Comparison of ENCODE assay signal across 28 cellular contexts in the genomic region with DNA sequence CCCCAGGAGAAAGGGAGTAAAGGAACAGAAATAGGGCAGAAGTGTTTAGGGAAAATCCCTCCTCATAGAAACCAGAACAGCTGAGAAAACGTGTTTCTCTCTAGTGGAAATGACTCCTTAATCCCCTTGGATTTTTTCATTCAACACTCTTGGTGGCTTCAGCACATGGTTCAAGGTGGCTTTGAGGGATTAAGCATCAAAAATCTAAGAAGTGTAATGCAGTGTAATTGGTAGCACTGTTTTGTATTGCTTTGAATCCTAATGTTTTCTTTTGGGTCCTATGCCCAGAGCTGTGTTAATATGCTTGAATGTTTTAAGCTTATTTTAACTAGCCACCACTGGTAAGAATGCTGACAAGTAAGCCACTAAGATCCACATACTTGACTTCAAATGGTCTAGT.
A peak's percentile ranks its signal among the peaks of the same experiment; 100 is the strongest.
DNase-seq lines count a peak whose midpoint lies in the region; ATAC-seq and TF ChIP-seq lines count a peak whose summit lies in the region.
"Had no signal": no experiment of that assay in that cellular context is flagged by ENCODE, and none has a peak within 500 bp of the region (broad histone marks: within the 10 kb centered on the region; RNA-seq: fewer than 3 reads in every experiment).

No MANE protein-coding gene starts in this region.

- 0 out of 2 replicates have a peak overlapping the region, but pooled peaks have one; percentile 35 for H2AFZ ChIP-seq in GM23338
- H2AFZ ChIP-seq in smooth muscle cell (ENCODE audit: low read depth): no peak overlapping the region
- H2AFZ ChIP-seq: parathyroid adenoma, PC-9 had no signal

- H3K79me2 ChIP-seq in GM23338 (replicated peaks; ENCODE audit: insufficient read depth) (no peaks in the 10 kb centered on the region), smooth muscle cell (ENCODE audit: low read depth) (no peaks in the 10 kb centered on the region)
- H3K79me2 ChIP-seq: parathyroid adenoma had no signal

- POLR2A ChIA-PET in Panc1 (lab: Charles Lee): no interaction called here
- POLR2A ChIA-PET in activated CD4-positive, alpha-beta memory T cell treated with anti-CD3 and anti-CD28 coated beads, Interleukin-2, amount 10 ng/mL, durations not matched to agents 7 days and 5 days (lab: Charles Lee): no interaction called here

- H3F3A ChIP-seq in GM23338 (replicated peaks; ENCODE audit: low read depth): no peaks in the 10 kb centered on the region
- no peaks in the 10 kb centered on the region for H3F3A ChIP-seq in smooth muscle cell (ENCODE audit: low read depth)

- TF ChIP-seq CTCF in GM23338 (conservative IDR thresholded peaks at IDR 0.05; ENCODE audit: low read depth in 2 of 2): no peak
- no peak for TF ChIP-seq CTCF in Panc1 (IDR thresholded peaks at IDR 0.05)
- no peak for TF ChIP-seq CTCF in smooth muscle cell (IDR thresholded peaks at IDR 0.05; ENCODE audit: borderline replicate concordance, insufficient read depth, poor library complexity, severe bottlenecking)

- no peak overlapping the region for H3K27ac Mint-ChIP-seq in GM23338
- H3K27ac Mint-ChIP-seq in activated CD4-positive, alpha-beta memory T cell treated with anti-CD3 and anti-CD28 coated beads, Interleukin-2, amount 10 ng/mL, durations not matched to agents 7 days and 5 days: no peak overlapping the region
- H3K27ac Mint-ChIP-seq: activated CD4-positive, alpha-beta memory T cell treated with anti-CD3 and anti-CD28 coated beads for 36 hours; endodermal cell; H9 had no signal

- no TSS peak for BruUV-seq in Panc1 (replicated peaks; lab: Mats Ljungman, UMichigan)

- no peaks in the 10 kb centered on the region for H3K36me3 Mint-ChIP-seq in GM23338 (ENCODE audit: low read depth)
- H3K36me3 Mint-ChIP-seq in activated CD4-positive, alpha-beta memory T cell treated with anti-CD3 and anti-CD28 coated beads, Interleukin-2, amount 10 ng/mL, durations not matched to agents 7 days and 5 days (ENCODE audit: low read depth): no peaks in the 10 kb centered on the region
- H3K36me3 Mint-ChIP-seq: activated CD4-positive, alpha-beta memory T cell treated with anti-CD3 and anti-CD28 coated beads for 36 hours had no signal

- H3K4me3 ChIP-seq in GM23338 (no peak overlapping the region), Panc1 (ENCODE audit: low read depth in 2 of 2, low read length in 2 of 2) (no peak overlapping the region), smooth muscle cell (no peak overlapping the region)
- H3K4me3 ChIP-seq: PC-9, stomach had no signal

- WGBS in smooth muscle cell (ENCODE audit: low lambda C conversion rate): 18% methylated on average over 1 of the region's 1 CpG

- no peaks in the 10 kb centered on the region for H3K9me3 Mint-ChIP-seq in GM23338
- H3K9me3 Mint-ChIP-seq in activated CD4-positive, alpha-beta memory T cell treated with anti-CD3 and anti-CD28 coated beads, Interleukin-2, amount 10 ng/mL, durations not matched to agents 7 days and 5 days: no peaks in the 10 kb centered on the region
- H3K9me3 Mint-ChIP-seq: activated CD4-positive, alpha-beta memory T cell treated with anti-CD3 and anti-CD28 coated beads for 36 hours; endodermal cell; H9; neural crest cell had no signal

- no peaks in the 10 kb centered on the region; the same call in 1 of the 2 replicates for H3K9me2 ChIP-seq in GM23338 (ENCODE audit: insufficient read depth)

- intact Hi-C loops in Panc1 (cut with micrococcal nuclease; ENCODE audit: unreplicated experiment): no loop called here

- no peaks in the 10 kb centered on the region for H3K36me3 ChIP-seq in GM23338 (ENCODE audit: insufficient read depth)
- H3K36me3 ChIP-seq in Panc1 (ENCODE audit: control insufficient read depth, insufficient read depth, low read length): no peaks in the 10 kb centered on the region
- no peaks in the 10 kb centered on the region for H3K36me3 ChIP-seq in smooth muscle cell (ENCODE audit: low read depth)
- H3K36me3 ChIP-seq: stomach had no signal

- H3K27me3 ChIP-seq in GM23338 (ENCODE audit: insufficient read depth) (no peaks in the 10 kb centered on the region), Panc1 (ENCODE audit: control insufficient read depth, insufficient read depth, low read length) (no peaks in the 10 kb centered on the region; the same call in 1 of the 2 replicates), smooth muscle cell (ENCODE audit: low read depth) (no peaks in the 10 kb centered on the region)
- H3K27me3 ChIP-seq: stomach had no signal

- CTCF ChIA-PET in Panc1 (lab: Charles Lee): interaction anchor here (0.5 kb wide), 1 partner anchor 129 kb away, joined by 3 read pairs; no protein-coding TSS in a partner anchor
- CTCF ChIA-PET in activated CD4-positive, alpha-beta memory T cell treated with anti-CD3 and anti-CD28 coated beads, Interleukin-2, amount 10 ng/mL, durations not matched to agents 7 days and 5 days (lab: Charles Lee): no interaction called here

- peaks cover 4% of the 10 kb centered on the region; the same call in 2 of the 3 replicates for H3K4me1 Mint-ChIP-seq in GM23338
- no peaks in the 10 kb centered on the region for H3K4me1 Mint-ChIP-seq in activated CD4-positive, alpha-beta memory T cell treated with anti-CD3 and anti-CD28 coated beads, Interleukin-2, amount 10 ng/mL, durations not matched to agents 7 days and 5 days

- ATAC-seq in GM23338 (no peak), Panc1 (no peak)
- ATAC-seq: activated CD4-positive, CD25-positive, alpha-beta regulatory T cell treated with anti-CD3 and anti-CD28 coated beads, Interleukin-2, amount 50 U/mL, for 24 hours; esophagus mucosa; right cardiac atrium had no signal

- H3K9me3 ChIP-seq in Panc1 (ENCODE audit: control insufficient read depth, insufficient read depth, low read depth, low read length) (no peaks in the 10 kb centered on the region), smooth muscle cell (replicated peaks; ENCODE audit: low read depth) (no peaks in the 10 kb centered on the region)
- H3K9me3 ChIP-seq: stomach had no signal

- H4K20me1 ChIP-seq in GM23338 (replicated peaks; ENCODE audit: insufficient read depth) (no peaks in the 10 kb centered on the region), smooth muscle cell (ENCODE audit: low read depth) (no peaks in the 10 kb centered on the region)

- H3K4me2 ChIP-seq in GM23338 (no peak overlapping the region), smooth muscle cell (peak overlapping the region; percentile 31)
- H3K4me2 ChIP-seq: PC-9 had no signal

- DNase-seq in GM23338 (ENCODE audit: low spot score): no peak
- DNase-seq in Panc1 (ENCODE audit: low read depth, low spot score): no peak
- DNase-seq in iris pigment epithelial cell (ENCODE audit: low read depth): peak; percentile 51
- no peak for DNase-seq in smooth muscle cell (lab: John Stamatoyannopoulos, UW; ENCODE audit: unreplicated experiment)
- no peak for DNase-seq in NCI-H146 (lab: John Stamatoyannopoulos, UW)
- DNase-seq in activated CD4-positive, alpha-beta memory T cell treated with anti-CD3 and anti-CD28 coated beads, Interleukin-2, amount 10 ng/mL, durations not matched to agents 7 days and 5 days: no peak
- DNase-seq in RKO (ENCODE audit: low spot score): no peak
- DNase-seq: activated CD4-positive, alpha-beta memory T cell treated with anti-CD3 and anti-CD28 coated beads for 36 hours; activated CD8-positive, alpha-beta memory T cell treated with anti-CD3 and anti-CD28 coated beads, Interleukin-2, amount 50 U/mL, for 4 hours; activated naive CD4-positive, alpha-beta T cell treated with Interleukin-2 at 50 U/mL for 16 hours; dermis blood vessel endothelial cell; endodermal cell; foreskin melanocyte; H9; Karpas-422; NCI-H1436 treated with DMSO at 0.1 percent for 48 hours; NK-92 treated with Interleukin-12 subunit alpha and Interleukin-12 subunit beta, amount 100 ng/mL, for 24 hours; PC-9; right cardiac atrium; Right ventricle myocardium superior; stimulated activated CD4-positive, alpha-beta T cell treated with anti-CD3 and anti-CD28 coated beads, Interleukin-12 subunit alpha, Interleukin-12 subunit beta, amount 100 ng/mL, for 4 hours; stimulated activated CD4-positive, alpha-beta T cell treated with anti-CD3 and anti-CD28 coated beads, Interleukin-2, amount 100 ng/mL, for 48 hours; stomach; T-helper 2 cell had no signal

- H3K9ac ChIP-seq in smooth muscle cell (ENCODE audit: low read depth): no peak overlapping the region
- H3K9ac ChIP-seq: parathyroid adenoma had no signal

- H3K27me3 Mint-ChIP-seq in GM23338 (ENCODE audit: insufficient read depth, low read depth, poor library complexity): no peaks in the 10 kb centered on the region
- no peaks in the 10 kb centered on the region for H3K27me3 Mint-ChIP-seq in activated CD4-positive, alpha-beta memory T cell treated with anti-CD3 and anti-CD28 coated beads, Interleukin-2, amount 10 ng/mL, durations not matched to agents 7 days and 5 days

- no peaks in the 10 kb centered on the region for H3K4me1 ChIP-seq in GM23338 (ENCODE audit: insufficient read depth)
- no peaks in the 10 kb centered on the region for H3K4me1 ChIP-seq in Panc1 (ENCODE audit: control insufficient read depth, insufficient read depth, low read length)
- H3K4me1 ChIP-seq in smooth muscle cell (ENCODE audit: low read depth): peaks cover 12% of the 10 kb centered on the region
- H3K4me1 ChIP-seq: parathyroid adenoma had no signal

- in situ Hi-C loops in Panc1 (cut with HindIII; ENCODE audit: low pct_unique_long_range_greater_than_20kb, low sequenced_read_pairs): no loop called here

- no peak overlapping the region for H3K4me3 Mint-ChIP-seq in GM23338
- H3K4me3 Mint-ChIP-seq in activated CD4-positive, alpha-beta memory T cell treated with anti-CD3 and anti-CD28 coated beads, Interleukin-2, amount 10 ng/mL, durations not matched to agents 7 days and 5 days: no peak overlapping the region
- H3K4me3 Mint-ChIP-seq: activated CD4-positive, alpha-beta memory T cell treated with anti-CD3 and anti-CD28 coated beads for 36 hours; endodermal cell; H9; neural crest cell had no signal

- no peak overlapping the region for H3K27ac ChIP-seq in GM23338 (ENCODE audit: low read depth)
- H3K27ac ChIP-seq in Panc1 (ENCODE audit: low read length): peak overlapping the region; percentile 62; the same call in 1 of the 2 replicates
- H3K27ac ChIP-seq in smooth muscle cell (ENCODE audit: low read depth): peak overlapping the region; percentile 38
- H3K27ac ChIP-seq: parathyroid adenoma, PC-9, stomach had no signal

TF ChIP-seq in GM23338, 12 proteins besides CTCF, POLR2A, EP300 and RAD21 (continues in another document):
- TF ChIP-seq JUNB (IDR thresholded peaks at IDR 0.05; ENCODE audit: unreplicated experiment) (no peak), ZNF331 (CRISPR knock-in tag; IDR thresholded peaks at IDR 0.05; ENCODE audit: low read depth) (no peak), STAT1 (IDR thresholded peaks at IDR 0.05; ENCODE audit: unreplicated experiment) (no peak), EZH2phosphoT487 (IDR thresholded peaks at IDR 0.05; ENCODE audit: unreplicated experiment) (no peak)
